In the genomic region with DNA sequence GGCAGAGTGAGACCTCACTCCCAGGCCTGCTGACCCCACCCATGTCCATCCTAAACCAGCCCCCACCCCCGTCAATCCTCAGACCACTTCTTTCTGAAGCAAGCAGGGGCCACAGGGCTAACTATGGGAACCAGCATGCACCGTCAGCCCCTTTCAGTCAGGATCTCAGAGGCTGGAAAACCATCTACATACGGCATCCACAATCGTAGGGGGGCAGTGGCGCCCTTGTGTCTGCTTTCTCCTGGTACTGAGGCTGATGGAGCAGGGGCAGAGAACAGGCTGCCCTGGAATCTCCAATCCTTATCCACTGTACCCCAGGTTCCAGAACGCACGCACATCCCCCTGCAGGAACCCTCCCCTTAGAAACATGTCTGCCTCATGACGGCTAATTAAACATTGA, we compare ENCODE assay signal across 21 cellular contexts.
"Had no signal": no experiment of that assay in that cellular context is flagged by ENCODE, and none has a peak within 500 bp of the region (broad histone marks: within the 10 kb centered on the region; RNA-seq: fewer than 3 reads in every experiment).

No MANE protein-coding gene starts in this region.

- H3K4me3 Mint-ChIP-seq: activated CD8-positive, alpha-beta T cell treated with anti-CD3 and anti-CD28 coated beads for 36 hours; activated naive CD4-positive, alpha-beta T cell treated with anti-CD3 and anti-CD28 coated beads, Interleukin-2, amount 50 U/mL, for 24 hours; activated T-cell treated with anti-CD3 and anti-CD28 coated beads, Interleukin-2, amount 50 U/mL, for 72 hours; T-helper 1 cell treated with Interleukin-12 subunit alpha and Interleukin-12 subunit beta and Interleukin-4 antibody, amounts not matched to agents 30 μg/mL and 1 μg/mL, for 36 hours had no signal

- H3K36me3 ChIP-seq: breast epithelium had no signal

- H3K4me3 ChIP-seq: breast epithelium had no signal

- H3K27me3 Mint-ChIP-seq: activated CD8-positive, alpha-beta T cell treated with anti-CD3 and anti-CD28 coated beads for 36 hours; activated naive CD4-positive, alpha-beta T cell treated with anti-CD3 and anti-CD28 coated beads, Interleukin-2, amount 50 U/mL, for 24 hours had no signal

- H3K4me2 ChIP-seq: KMS-11 had no signal

- H3K27me3 ChIP-seq: breast epithelium had no signal

- FAIRE-seq: RCC 7860 had no signal

- H3K27ac ChIP-seq: breast epithelium, KMS-11 had no signal

- H3K27ac Mint-ChIP-seq: activated CD8-positive, alpha-beta T cell treated with anti-CD3 and anti-CD28 coated beads for 36 hours; activated naive CD4-positive, alpha-beta T cell treated with anti-CD3 and anti-CD28 coated beads, Interleukin-2, amount 50 U/mL, for 24 hours; activated T-cell treated with anti-CD3 and anti-CD28 coated beads, Interleukin-2, amount 50 U/mL, for 72 hours; activated T-helper 2 cell treated with anti-CD3 and anti-CD28 coated beads, Interferon-gamma antibody, Interleukin-2, Interleukin-4, amounts not matched to agents 10 μg/mL and 5 μg/mL and 100 μg/mL, durations not matched to agents 14 hours and 24 hours and 36 hours; T-helper 1 cell treated with Interleukin-12 subunit alpha and Interleukin-12 subunit beta and Interleukin-4 antibody, amounts not matched to agents 30 μg/mL and 1 μg/mL, for 36 hours had no signal

- H3K9me3 Mint-ChIP-seq: activated naive CD4-positive, alpha-beta T cell treated with anti-CD3 and anti-CD28 coated beads, Interleukin-2, amount 50 U/mL, for 24 hours; T-helper 1 cell treated with Interleukin-12 subunit alpha and Interleukin-12 subunit beta and Interleukin-4 antibody, amounts not matched to agents 30 μg/mL and 1 μg/mL, for 36 hours had no signal

- H3K9ac ChIP-seq: KMS-11 had no signal

- H3K9me3 ChIP-seq: breast epithelium had no signal

- ATAC-seq: activated CD4-positive, CD25-positive, alpha-beta regulatory T cell treated with anti-CD3 and anti-CD28 coated beads, Interleukin-2, amount 50 U/mL, for 24 hours; activated CD8-positive, alpha-beta T cell treated with anti-CD3 and anti-CD28 coated beads for 36 hours; activated T-cell treated with anti-CD3 and anti-CD28 coated beads, Interleukin-2, amount 50 U/mL, for 72 hours had no signal

- DNase-seq: activated CD4-positive, alpha-beta T cell treated with anti-CD3 and anti-CD28 coated beads for 4 hours; activated CD8-positive, alpha-beta memory T cell treated with anti-CD3 and anti-CD28 coated beads, Interleukin-2, amount 50 U/mL, for 4 hours; activated CD8-positive, alpha-beta T cell treated with anti-CD3 and anti-CD28 coated beads for 36 hours; activated naive CD4-positive, alpha-beta T cell; activated T-cell treated with anti-CD3 and anti-CD28 coated beads, Interleukin-2, amount 50 U/mL, for 72 hours; NCI-H1092; NCI-H1417; NCI-H1694; NCI-H2029; NCI-H345; NCI-H510A; NCI-H69; NK-92 treated with Interleukin-12 subunit alpha and Interleukin-12 subunit beta, amount 100 ng/mL, for 24 hours; SHP77 had no signal
